ENCODE assay signal across 30 cellular contexts in the genomic region with DNA sequence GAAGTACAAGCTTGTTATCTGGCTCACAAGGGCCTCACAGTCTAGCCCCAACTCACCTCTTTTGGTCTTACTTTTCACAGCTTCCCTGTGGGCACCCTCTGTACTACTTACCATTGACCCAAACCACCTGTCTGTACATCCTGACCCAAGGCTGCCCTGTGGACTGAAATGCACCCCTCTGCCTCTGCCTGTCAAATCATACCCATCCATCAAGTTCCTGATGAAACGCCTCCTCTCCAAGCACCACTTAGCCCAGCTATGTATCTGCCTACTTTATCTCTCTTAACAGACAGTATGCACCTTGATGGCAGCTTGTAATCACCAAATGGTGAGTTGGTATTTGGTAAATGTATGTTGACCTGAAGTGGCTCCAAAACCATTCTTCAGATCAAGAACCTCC. TPM values are rescaled to one million over a fixed set of nuclear protein-coding genes. Genes with fewer than 3 reads are reported as not detected.
DNase-seq lines count a peak whose midpoint lies in the region; ATAC-seq and TF ChIP-seq lines count a peak whose summit lies in the region.
"Had no signal": no experiment of that assay in that cellular context is flagged by ENCODE, and none has a peak within 500 bp of the region (broad histone marks: within the 10 kb centered on the region; RNA-seq: fewer than 3 reads in every experiment).

No MANE protein-coding gene starts in this region.

- no peak overlapping the region for H3K27ac ChIP-seq in CD4-positive, alpha-beta memory T cell (ENCODE audit: low read depth, low read length)
- peak overlapping the region; percentile 85 for H3K27ac ChIP-seq in Panc1 (ENCODE audit: low read length)
- no peak overlapping the region for H3K27ac ChIP-seq in neuronal stem cell (replicated peaks; ENCODE audit: low read length)
- H3K27ac ChIP-seq: KMS-11, SJSA1 had no signal

- intact Hi-C loops in CD4-positive, alpha-beta memory T cell (cut with micrococcal nuclease), result no loop called here
- intact Hi-C loops in Panc1 (cut with micrococcal nuclease; ENCODE audit: unreplicated experiment), result no loop called here

- H3K36me3 ChIP-seq in CD4-positive, alpha-beta memory T cell (ENCODE audit: insufficient read depth, low read length), result no peaks in the 10 kb centered on the region
- H3K36me3 ChIP-seq in Panc1 (ENCODE audit: control insufficient read depth, insufficient read depth, low read length) (no peaks in the 10 kb centered on the region), neuronal stem cell (replicated peaks in 1 of 2; ENCODE audit: control insufficient read depth in 2 of 2, insufficient read depth in 2 of 2, low read length in 2 of 2) (no peaks in the 10 kb centered on the region)
- H3K36me3 ChIP-seq: SJSA1 had no signal

- peaks cover 25 to 35% (median 28%) of the 10 kb centered on the region in 4 donors for H3K4me1 Mint-ChIP-seq in CD4-positive, alpha-beta memory T cell
- peaks cover 8% of the 10 kb centered on the region for H3K4me1 Mint-ChIP-seq in endothelial cell (ENCODE audit: unreplicated experiment)

- no peak overlapping the region for H4K8ac ChIP-seq in neuronal stem cell (ENCODE audit: low read depth, low read length)

- no peak for TF ChIP-seq CTCF in Panc1 (IDR thresholded peaks at IDR 0.05)
- TF ChIP-seq CTCF in endothelial cell (IDR thresholded peaks at IDR 0.05; ENCODE audit: unreplicated experiment), result no peak

- ATAC-seq in Panc1, result no peak
- ATAC-seq in GM18873 (IDR thresholded peaks at IDR 0.05; ENCODE audit: low FRiP score, unreplicated experiment), result no peak
- ATAC-seq in GM18907 (IDR thresholded peaks at IDR 0.05; ENCODE audit: unreplicated experiment), result no peak
- ATAC-seq in GM21526 (IDR thresholded peaks at IDR 0.05; ENCODE audit: low FRiP score, unreplicated experiment), result no peak
- ATAC-seq: A549; CD8-positive, alpha-beta T cell; GM23338; PC-3; Right ventricle myocardium inferior had no signal

- BruUV-seq in Panc1 (replicated peaks; lab: Mats Ljungman, UMichigan), result no TSS peak

- no peak overlapping the region for H4K91ac ChIP-seq in neuronal stem cell (ENCODE audit: low read depth, low read length, poor library complexity)

- no peak overlapping the region for H3K4ac ChIP-seq in neuronal stem cell (ENCODE audit: low read length)

- no peak for DNase-seq in CD4-positive, alpha-beta memory T cell
- no peak for DNase-seq in Panc1 (ENCODE audit: low read depth, low spot score)
- no peak for DNase-seq in endothelial cell (ENCODE audit: low spot score)
- DNase-seq in neuronal stem cell (ENCODE audit: low spot score), result no peak
- DNase-seq in SHP77 (lab: John Stamatoyannopoulos, UW), result no peak
- DNase-seq: C1 segment of cervical spinal cord; CD8-positive, alpha-beta T cell; DMS 273 treated with DMSO at 0.1 percent for 48 hours; DMS79; EL; GDM1; H9; HFFc6; NCI-H1048; NCI-H1417; NCI-H1694; NCI-H2029 treated with DMSO at 0.1 percent for 48 hours; NCI-H446 treated with DMSO at 0.1 percent for 48 hours; NCI-H526; NCI-H82; NK-92 treated with Interleukin-12 subunit alpha and Interleukin-12 subunit beta, amount 100 ng/mL, for 24 hours; PC-3 had no signal

- H2BK120ac ChIP-seq in neuronal stem cell (ENCODE audit: low read depth, low read length), result no peak overlapping the region

- H3K36me3 Mint-ChIP-seq in CD4-positive, alpha-beta memory T cell, result no peaks in the 10 kb centered on the region
- H3K36me3 Mint-ChIP-seq in endothelial cell (ENCODE audit: low read depth, unreplicated experiment), result no peaks in the 10 kb centered on the region
- H3K36me3 Mint-ChIP-seq: CD8-positive, alpha-beta T cell had no signal

- POLR2A ChIA-PET in CD4-positive, alpha-beta memory T cell (lab: Charles Lee; ENCODE audit: partially characterized antibody), result interaction anchor here (0.7 kb wide), 1 partner anchor 12 kb away, joined by 4 read pairs; no protein-coding TSS in a partner anchor
- POLR2A ChIA-PET in Panc1 (lab: Charles Lee), result interaction anchor here (0.6 kb wide), 1 partner anchor 10 kb away, joined by 7 read pairs; no protein-coding TSS in a partner anchor

- in situ Hi-C loops in Panc1 (cut with HindIII; ENCODE audit: low pct_unique_long_range_greater_than_20kb, low sequenced_read_pairs), result no loop called here

- H3K4me1 ChIP-seq in CD4-positive, alpha-beta memory T cell (ENCODE audit: insufficient read depth, low read length), result peaks cover 30% of the 10 kb centered on the region
- H3K4me1 ChIP-seq in Panc1 (ENCODE audit: control insufficient read depth, insufficient read depth, low read length) (peaks cover 30% of the 10 kb centered on the region), neuronal stem cell (ENCODE audit: control insufficient read depth in 2 of 2, insufficient read depth in 1 of 2, low read depth in 1 of 2, low read length in 2 of 2) (no peaks in the 10 kb centered on the region)

- no peaks in the 10 kb centered on the region for H3K27me3 ChIP-seq in CD4-positive, alpha-beta memory T cell (ENCODE audit: insufficient read depth, low read length)
- H3K27me3 ChIP-seq in Panc1 (ENCODE audit: control insufficient read depth, insufficient read depth, low read length) (no peaks in the 10 kb centered on the region), neuronal stem cell (ENCODE audit: control insufficient read depth in 3 of 3, insufficient read depth in 3 of 3, low read depth in 1 of 3, low read length in 3 of 3) (peaks cover 0 to 14% (median 0%) of the 10 kb centered on the region in 3 experiments)
- H3K27me3 ChIP-seq: SJSA1 had no signal

- no peak overlapping the region for H3K23ac ChIP-seq in neuronal stem cell (ENCODE audit: low read depth, low read length, poor library complexity)

- H3K79me1 ChIP-seq in neuronal stem cell (ENCODE audit: low read depth, low read length), result no peaks in the 10 kb centered on the region

- H3K4me3 Mint-ChIP-seq in CD4-positive, alpha-beta memory T cell, result peak overlapping the region in 1 of 8 donors; percentile 38
- no peak overlapping the region for H3K4me3 Mint-ChIP-seq in endothelial cell (ENCODE audit: unreplicated experiment)
- H3K4me3 Mint-ChIP-seq: CD8-positive, alpha-beta T cell; GM23338; H9; HFFc6 had no signal

- peak overlapping the region in 5 of 7 donors; percentile 6 to 87 (median 58) for H3K27ac Mint-ChIP-seq in CD4-positive, alpha-beta memory T cell
- H3K27ac Mint-ChIP-seq in endothelial cell (ENCODE audit: unreplicated experiment), result peak overlapping the region; percentile 11
- H3K27ac Mint-ChIP-seq: CD8-positive, alpha-beta T cell; GM23338; H9; HFFc6 had no signal

- H3K9me3 Mint-ChIP-seq in CD4-positive, alpha-beta memory T cell, result no peaks in the 10 kb centered on the region
- no peaks in the 10 kb centered on the region for H3K9me3 Mint-ChIP-seq in endothelial cell (ENCODE audit: unreplicated experiment)
- H3K9me3 Mint-ChIP-seq: CD8-positive, alpha-beta T cell; GM23338; H9; HFFc6 had no signal

- H2BK15ac ChIP-seq in neuronal stem cell (ENCODE audit: low read length), result no peak overlapping the region

- no peak overlapping the region for H3K4me3 ChIP-seq in CD4-positive, alpha-beta memory T cell (ENCODE audit: low read length in 2 of 2)
- H3K4me3 ChIP-seq in Panc1 (ENCODE audit: low read depth in 2 of 2, low read length in 2 of 2) (no peak overlapping the region), neuronal stem cell (ENCODE audit: low read length in 2 of 2) (no peak overlapping the region)
- H3K4me3 ChIP-seq: A549, GM23338, SJSA1 had no signal

- H3K18ac ChIP-seq in neuronal stem cell (ENCODE audit: low read length), result peak overlapping the region; percentile 38

- H3K4me2 ChIP-seq in neuronal stem cell (ENCODE audit: insufficient read depth, low read length, poor library complexity, severe bottlenecking), result no peak overlapping the region
- H3K4me2 ChIP-seq: A549, GM23338, KMS-11 had no signal

- no peaks in the 10 kb centered on the region for H3K27me3 Mint-ChIP-seq in CD4-positive, alpha-beta memory T cell
- H3K27me3 Mint-ChIP-seq in endothelial cell (ENCODE audit: unreplicated experiment), result peaks cover 9% of the 10 kb centered on the region

- no peak overlapping the region for H2BK12ac ChIP-seq in neuronal stem cell (ENCODE audit: low read length)

- H3K9me3 ChIP-seq in CD4-positive, alpha-beta memory T cell (ENCODE audit: control insufficient read depth in 1 of 2, low read length in 2 of 2), result no peaks in the 10 kb centered on the region
- H3K9me3 ChIP-seq in Panc1 (ENCODE audit: control insufficient read depth, insufficient read depth, low read depth, low read length) (no peaks in the 10 kb centered on the region), neuronal stem cell (replicated peaks in 1 of 2; ENCODE audit: control insufficient read depth in 2 of 2, insufficient read depth in 1 of 2, low read depth in 1 of 2, low read length in 2 of 2) (peaks cover 0 to 2% of the 10 kb centered on the region in 2 donors)
- H3K9me3 ChIP-seq: A549, SJSA1 had no signal

- CTCF ChIA-PET in CD4-positive, alpha-beta memory T cell (lab: Charles Lee; ENCODE audit: partially characterized antibody), result no interaction called here
- CTCF ChIA-PET in Panc1 (lab: Charles Lee), result no interaction called here

- no CpG with 5 or more reads among the region's 1 CpG for WGBS in neuronal stem cell (ENCODE audit: extremely low coverage in 2 of 2, insufficient read length in 2 of 2, insufficient replicate concordance in 1 of 2), 2 donors

- H3K14ac ChIP-seq in neuronal stem cell (ENCODE audit: low read length), result peak overlapping the region; percentile 56

- H3K9ac ChIP-seq in neuronal stem cell (ENCODE audit: low read depth, low read length, poor library complexity), result no peak overlapping the region
- H3K9ac ChIP-seq: KMS-11 had no signal

- no peak overlapping the region for H2BK5ac ChIP-seq in neuronal stem cell (ENCODE audit: low read length)

- no peak overlapping the region for H2AK5ac ChIP-seq in neuronal stem cell (ENCODE audit: low read depth, low read length)

- no peak overlapping the region for H2AFZ ChIP-seq in neuronal stem cell (ENCODE audit: low read length)
- H2AFZ ChIP-seq: GM23338 had no signal

RNA-seq across cellular contexts. Expression of gene MAP3K14, which starts 7.5 kb away (rescaled TPM):
- 10 to 100 TPM; 48.7 to 49.3 TPM for total RNA-seq in CD4-positive, alpha-beta memory T cell
- 10 to 100 TPM in 1 of 2 donors, 1 to 10 TPM in 1; 2.3 to 14.5 TPM for polyA plus RNA-seq in CD4-positive, alpha-beta memory T cell
- total RNA-seq in Panc1 (2021; ENCODE audit: unreplicated experiment), result 80.8 TPM
- polyA plus RNA-seq in Panc1 (2012; ENCODE audit: insufficient read length), result 60.3 TPM
- total RNA-seq in endothelial cell (ENCODE audit: unreplicated experiment), result 5.2 TPM
- 3.2 TPM for polyA plus RNA-seq in neuronal stem cell (2013, experiment 1 of 2)
- 3.2 TPM for polyA plus RNA-seq in neuronal stem cell (2013, experiment 2 of 2)
